Comparison of ENCODE assay signal across 1 cellular context in genomic region chr13:39037880-39038568, GRCh38.
TF ChIP-seq lines count a peak whose summit lies in the region.

A gene with protein sequence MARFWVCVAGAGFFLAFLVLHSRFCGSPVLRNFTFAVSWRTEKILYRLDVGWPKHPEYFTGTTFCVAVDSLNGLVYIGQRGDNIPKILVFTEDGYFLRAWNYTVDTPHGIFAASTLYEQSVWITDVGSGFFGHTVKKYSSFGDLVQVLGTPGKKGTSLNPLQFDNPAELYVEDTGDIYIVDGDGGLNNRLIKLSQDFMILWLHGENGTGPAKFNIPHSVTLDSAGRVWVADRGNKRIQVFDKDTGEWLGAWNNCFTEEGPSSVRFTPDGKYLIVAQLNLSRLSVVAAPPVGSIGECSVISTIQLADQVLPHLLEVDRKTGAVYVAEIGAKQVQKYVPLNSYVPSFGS (plus strand): TSS chr13:39038456. CDS start chr13:39038640, 184 bp downstream.
Gene PROSER1, minus strand, starts transcription at chr13:39038089. Its CDS starts 847 bp downstream, at chr13:39037242.

TF ChIP-seq in K562, 482 proteins besides CTCF, POLR2A, EP300 and RAD21 (continued from another document):
- TF ChIP-seq, protein P1, sequence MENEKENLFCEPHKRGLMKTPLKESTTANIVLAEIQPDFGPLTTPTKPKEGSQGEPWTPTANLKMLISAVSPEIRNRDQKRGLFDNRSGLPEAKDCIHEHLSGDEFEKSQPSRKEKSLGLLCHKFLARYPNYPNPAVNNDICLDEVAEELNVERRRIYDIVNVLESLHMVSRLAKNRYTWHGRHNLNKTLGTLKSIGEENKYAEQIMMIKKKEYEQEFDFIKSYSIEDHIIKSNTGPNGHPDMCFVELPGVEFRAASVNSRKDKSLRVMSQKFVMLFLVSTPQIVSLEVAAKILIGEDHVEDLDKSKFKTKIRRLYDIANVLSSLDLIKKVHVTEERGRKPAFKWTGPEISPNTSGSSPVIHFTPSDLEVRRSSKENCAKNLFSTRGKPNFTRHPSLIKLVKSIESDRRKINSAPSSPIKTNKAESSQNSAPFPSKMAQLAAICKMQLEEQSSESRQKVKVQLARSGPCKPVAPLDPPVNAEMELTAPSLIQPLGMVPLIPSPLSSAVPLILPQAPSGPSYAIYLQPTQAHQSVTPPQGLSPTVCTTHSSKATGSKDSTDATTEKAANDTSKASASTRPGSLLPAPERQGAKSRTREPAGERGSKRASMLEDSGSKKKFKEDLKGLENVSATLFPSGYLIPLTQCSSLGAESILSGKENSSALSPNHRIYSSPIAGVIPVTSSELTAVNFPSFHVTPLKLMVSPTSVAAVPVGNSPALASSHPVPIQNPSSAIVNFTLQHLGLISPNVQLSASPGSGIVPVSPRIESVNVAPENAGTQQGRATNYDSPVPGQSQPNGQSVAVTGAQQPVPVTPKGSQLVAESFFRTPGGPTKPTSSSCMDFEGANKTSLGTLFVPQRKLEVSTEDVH (IDR thresholded peaks at IDR 0.05; ENCODE audit: low read depth, partially characterized antibody) = peak; percentile 75
- 0 out of 4 replicates have a peak, but pooled peaks of 1 of the 2 experiments have one; percentile 43 for TF ChIP-seq ZNF639 (CRISPR knock-in tag; conservative IDR thresholded peaks at IDR 0.05 in 1 of 2, IDR thresholded peaks at IDR 0.05 in 1 of 2)
- TF ChIP-seq TBL1XR1 (IDR thresholded peaks at IDR 0.05; ENCODE audit: low read length in 2 of 2) = 0 out of 4 replicates have a peak, but pooled peaks of 1 of the 2 experiments have one; percentile 20
- no peak for TF ChIP-seq DEAF1 (CRISPR knock-in tag; IDR thresholded peaks at IDR 0.05)
- 0 out of 2 replicates have a peak, but pooled peaks have one; percentile 27 for TF ChIP-seq FOXP1 (CRISPR knock-in tag; IDR thresholded peaks at IDR 0.05)
- no peak for TF ChIP-seq CBX3 (IDR thresholded peaks at IDR 0.05; ENCODE audit: borderline replicate concordance in 1 of 2, low read length in 2 of 2)
- no peak for TF ChIP-seq POLR2AphosphoS2 (IDR thresholded peaks at IDR 0.05; ENCODE audit: low read length)
- TF ChIP-seq TRIM28 (IDR thresholded peaks at IDR 0.05) = no peak
- TF ChIP-seq ZNF655 (CRISPR knock-in tag; IDR thresholded peaks at IDR 0.05) = no peak
- no peak for TF ChIP-seq HES1 (IDR thresholded peaks at IDR 0.05; ENCODE audit: low read depth)
- 0 out of 4 replicates have a peak, but pooled peaks of 1 of the 2 experiments have one; percentile 43 for TF ChIP-seq HDAC1 (IDR thresholded peaks at IDR 0.05)
- no peak for TF ChIP-seq XRCC4 (IDR thresholded peaks at IDR 0.05; ENCODE audit: extremely low read depth, insufficient read depth, insufficient read length)
- no peak for TF ChIP-seq IFI16 (CRISPR knock-in tag; IDR thresholded peaks at IDR 0.05)
- TF ChIP-seq ILF3 (IDR thresholded peaks at IDR 0.05; ENCODE audit: borderline replicate concordance) = no peak
- TF ChIP-seq ZFP36 (IDR thresholded peaks at IDR 0.05; ENCODE audit: low read depth, low read length, partially characterized antibody) = no peak
- TF ChIP-seq PRMT5 (CRISPR knock-in tag; IDR thresholded peaks at IDR 0.05) = no peak
- TF ChIP-seq DIDO1 (tag; IDR thresholded peaks at IDR 0.05; ENCODE audit: low read depth) = peak; percentile 74; the same call in 1 of the 2 replicates
- TF ChIP-seq ZNF766 (CRISPR knock-in tag; conservative IDR thresholded peaks at IDR 0.05) = no peak
- no peak for TF ChIP-seq MCM3 (IDR thresholded peaks at IDR 0.05)
- TF ChIP-seq SRSF7 (optimal IDR thresholded peaks at IDR 0.05; ENCODE audit: low read depth, low read length) = no peak
- peak; percentile 64 for TF ChIP-seq PHF20 (IDR thresholded peaks at IDR 0.05; ENCODE audit: partially characterized antibody)
- TF ChIP-seq ZNF212 (CRISPR knock-in tag; IDR thresholded peaks at IDR 0.05) = no peak
- no peak for TF ChIP-seq WHSC1 (IDR thresholded peaks at IDR 0.05; ENCODE audit: low read length)
- no peak for TF ChIP-seq ZNF41 (CRISPR knock-in tag; conservative IDR thresholded peaks at IDR 0.05)
- no peak for TF ChIP-seq IRF1 (CRISPR knock-in tag; IDR thresholded peaks at IDR 0.05; ENCODE audit: borderline replicate concordance)
- no peak for TF ChIP-seq STAT5B (CRISPR knock-in tag; IDR thresholded peaks at IDR 0.05)
- TF ChIP-seq TCF15 (CRISPR knock-in tag; IDR thresholded peaks at IDR 0.05) = no peak
- TF ChIP-seq SUPT5H (IDR thresholded peaks at IDR 0.05) = peak; percentile 56
- TF ChIP-seq, protein P2, sequence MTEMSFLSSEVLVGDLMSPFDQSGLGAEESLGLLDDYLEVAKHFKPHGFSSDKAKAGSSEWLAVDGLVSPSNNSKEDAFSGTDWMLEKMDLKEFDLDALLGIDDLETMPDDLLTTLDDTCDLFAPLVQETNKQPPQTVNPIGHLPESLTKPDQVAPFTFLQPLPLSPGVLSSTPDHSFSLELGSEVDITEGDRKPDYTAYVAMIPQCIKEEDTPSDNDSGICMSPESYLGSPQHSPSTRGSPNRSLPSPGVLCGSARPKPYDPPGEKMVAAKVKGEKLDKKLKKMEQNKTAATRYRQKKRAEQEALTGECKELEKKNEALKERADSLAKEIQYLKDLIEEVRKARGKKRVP (CRISPR knock-in tag; IDR thresholded peaks at IDR 0.05) = no peak
